In genomic region chr14:70641548-70642312, GRCh38 we compare ENCODE assay signal across 8 cellular contexts. TPM values are rescaled to one million over a fixed set of nuclear protein-coding genes. Genes with fewer than 3 reads are reported as not detected.
DNase-seq lines count a peak whose midpoint lies in the region; ATAC-seq and TF ChIP-seq lines count a peak whose summit lies in the region.

TTC9 (plus strand) TSS chr14:70641916; CDS start chr14:70642130, 214 bp downstream.

- no peak for TF ChIP-seq CTCF in cardiac muscle cell (IDR thresholded peaks at IDR 0.05; ENCODE audit: low read depth, low read length)
- no peak for TF ChIP-seq CTCF in progenitor cell of endocrine pancreas (IDR thresholded peaks at IDR 0.05; ENCODE audit: unreplicated experiment)

- no peaks in the 10 kb centered on the region for H3K9me3 ChIP-seq in cardiac muscle cell (ENCODE audit: low read depth)

- H3K4me1 Mint-ChIP-seq in IgD-negative memory B cell: peaks cover 27 to 48% (median 45%) of the 10 kb centered on the region in 3 donors
- peaks cover 17% of the 10 kb centered on the region for H3K4me1 Mint-ChIP-seq in progenitor cell of endocrine pancreas (ENCODE audit: low read depth)

- H3K36me3 Mint-ChIP-seq in IgD-negative memory B cell: no peaks in the 10 kb centered on the region
- H3K36me3 Mint-ChIP-seq in progenitor cell of endocrine pancreas (ENCODE audit: insufficient read depth): peaks cover 1% of the 10 kb centered on the region

- peak within 1 kb of the TSS; percentile 98 to 99 (median 99) for H3K4me3 Mint-ChIP-seq in IgD-negative memory B cell
- peak within 1 kb of the TSS; percentile 92 for H3K4me3 Mint-ChIP-seq in progenitor cell of endocrine pancreas (ENCODE audit: low read depth)

- no peaks in the 10 kb centered on the region for H3K4me1 ChIP-seq in cardiac muscle cell (ENCODE audit: low read depth)

- H3K36me3 ChIP-seq in cardiac muscle cell: no peaks in the 10 kb centered on the region

- no peaks in the 10 kb centered on the region for H3K9me3 Mint-ChIP-seq in IgD-negative memory B cell
- no peaks in the 10 kb centered on the region for H3K9me3 Mint-ChIP-seq in progenitor cell of endocrine pancreas (ENCODE audit: low read depth)

- H3K27ac Mint-ChIP-seq in IgD-negative memory B cell: peak within 1 kb of the TSS; percentile 88 to 96 (median 94)
- peak within 1 kb of the TSS; percentile 84 for H3K27ac Mint-ChIP-seq in progenitor cell of endocrine pancreas

- peaks cover 49% of the 10 kb centered on the region for H3K27me3 ChIP-seq in cardiac muscle cell

- no peak within 1 kb of the TSS for H3K27ac ChIP-seq in cardiac muscle cell

- no peak for ATAC-seq in HG02610 (IDR thresholded peaks at IDR 0.05; ENCODE audit: unreplicated experiment)

- peak within 1 kb of the TSS; percentile 69 for H3K4me3 ChIP-seq in cardiac muscle cell

- H3K27me3 Mint-ChIP-seq in IgD-negative memory B cell (no peaks in the 10 kb centered on the region), progenitor cell of endocrine pancreas (peaks cover 7% of the 10 kb centered on the region)

- peak; percentile 58 for DNase-seq in NCI-H345 (lab: John Stamatoyannopoulos, UW)
- no peak for DNase-seq in NCI-H345 treated with DMSO at 0.1 percent for 48 hours (lab: John Stamatoyannopoulos, UW; ENCODE audit: unreplicated experiment)
- DNase-seq in activated naive CD4-positive, alpha-beta T cell treated with Interleukin-2 at 50 U/mL for 16 hours: peak; percentile 38
- DNase-seq in cardiac muscle cell (ENCODE audit: low read depth in 1 of 2, low spot score in 1 of 2): peak; percentile 2 to 69
- DNase-seq in progenitor cell of endocrine pancreas (ENCODE audit: low spot score, unreplicated experiment): peak; percentile 32
- DNase-seq in HT-29 (ENCODE audit: low spot score): no peak

RNA-seq across cellular contexts. Expression of gene TTC9, which starts in this region (rescaled TPM):
- 9.2 TPM for polyA plus RNA-seq in IgD-negative memory B cell
- 1.3 and 2.0 TPM in 2 replicates for total RNA-seq in cardiac muscle cell
- 1.1 and 1.3 TPM in 2 replicates for polyA plus RNA-seq in cardiac muscle cell
- 8.2 and 9.0 TPM in 2 replicates for total RNA-seq in progenitor cell of endocrine pancreas
- 0.08 and 0.18 TPM in 2 replicates for total RNA-seq in HT-29 (2014; rRNA removed; shearing (Covaris generic))

Comparison
In these comparisons a context has a peak if more than half of its experiments do, and no peak if none do; other contexts are left out.
1. DNase-seq: peak in NCI-H345 (single experiment), activated naive CD4-positive, alpha-beta T cell treated with Interleukin-2 at 50 U/mL for 16 hours (single experiment), cardiac muscle cell (2 of 2) and progenitor cell of endocrine pancreas (single experiment); none in NCI-H345 treated with DMSO at 0.1 percent for 48 hours (single experiment) and HT-29 (single experiment).